1 cellular context compared by ENCODE assay signal in genomic region chr20:56752274-56752673, GRCh38.
TF ChIP-seq lines count a peak whose summit lies in the region.

No MANE protein-coding gene starts in this region.

TF ChIP-seq in IMR-90, 13 proteins besides CTCF, POLR2A, EP300 and RAD21 (continued from another document):
- no peak for TF ChIP-seq BHLHE40 (IDR thresholded peaks at IDR 0.05; ENCODE audit: low read depth, low read length)
- TF ChIP-seq NFE2L2 (IDR thresholded peaks at IDR 0.05; ENCODE audit: low read depth, low read length) = no peak
- no peak for TF ChIP-seq CHD1 (IDR thresholded peaks at IDR 0.05; ENCODE audit: low read depth, low read length)
- TF ChIP-seq, protein P1, sequence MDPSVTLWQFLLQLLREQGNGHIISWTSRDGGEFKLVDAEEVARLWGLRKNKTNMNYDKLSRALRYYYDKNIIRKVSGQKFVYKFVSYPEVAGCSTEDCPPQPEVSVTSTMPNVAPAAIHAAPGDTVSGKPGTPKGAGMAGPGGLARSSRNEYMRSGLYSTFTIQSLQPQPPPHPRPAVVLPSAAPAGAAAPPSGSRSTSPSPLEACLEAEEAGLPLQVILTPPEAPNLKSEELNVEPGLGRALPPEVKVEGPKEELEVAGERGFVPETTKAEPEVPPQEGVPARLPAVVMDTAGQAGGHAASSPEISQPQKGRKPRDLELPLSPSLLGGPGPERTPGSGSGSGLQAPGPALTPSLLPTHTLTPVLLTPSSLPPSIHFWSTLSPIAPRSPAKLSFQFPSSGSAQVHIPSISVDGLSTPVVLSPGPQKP (IDR thresholded peaks at IDR 0.05; ENCODE audit: borderline replicate concordance, low read depth, low read length) = no peak
- TF ChIP-seq MXI1 (IDR thresholded peaks at IDR 0.05; ENCODE audit: borderline replicate concordance, low read depth, low read length) = no peak
- TF ChIP-seq FOS (IDR thresholded peaks at IDR 0.05; ENCODE audit: low read depth, low read length) = no peak
- no peak for TF ChIP-seq SMC3 (IDR thresholded peaks at IDR 0.05; ENCODE audit: low read depth, low read length)
- no peak for TF ChIP-seq MAZ (IDR thresholded peaks at IDR 0.05; ENCODE audit: borderline replicate concordance, low read depth, low read length)
- no peak for TF ChIP-seq CEBPB (IDR thresholded peaks at IDR 0.05; ENCODE audit: low read depth, low read length)
- TF ChIP-seq, protein P2, sequence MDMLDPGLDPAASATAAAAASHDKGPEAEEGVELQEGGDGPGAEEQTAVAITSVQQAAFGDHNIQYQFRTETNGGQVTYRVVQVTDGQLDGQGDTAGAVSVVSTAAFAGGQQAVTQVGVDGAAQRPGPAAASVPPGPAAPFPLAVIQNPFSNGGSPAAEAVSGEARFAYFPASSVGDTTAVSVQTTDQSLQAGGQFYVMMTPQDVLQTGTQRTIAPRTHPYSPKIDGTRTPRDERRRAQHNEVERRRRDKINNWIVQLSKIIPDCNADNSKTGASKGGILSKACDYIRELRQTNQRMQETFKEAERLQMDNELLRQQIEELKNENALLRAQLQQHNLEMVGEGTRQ (IDR thresholded peaks at IDR 0.05; ENCODE audit: low read depth, low read length) = no peak
